11 cellular contexts compared by ENCODE assay signal in genomic region chr12:111413442-111414086, GRCh38. TPM values are rescaled to one million over a fixed set of nuclear protein-coding genes. Genes with fewer than 3 reads are reported as not detected.
DNase-seq lines count a peak whose midpoint lies in the region; ATAC-seq and TF ChIP-seq lines count a peak whose summit lies in the region.
"Had no signal": no experiment of that assay in that cellular context is flagged by ENCODE, and none has a peak within 500 bp of the region (broad histone marks: within the 10 kb centered on the region; RNA-seq: fewer than 3 reads in every experiment).

No MANE protein-coding gene starts in this region.

- H3K4me2 ChIP-seq in skeletal muscle satellite cell (ENCODE audit: low read length), result peak overlapping the region; percentile 60

- 67 to 76% methylated on average over 10 to 11 of the region's 12 CpGs for WGBS in esophagus squamous epithelium, 2 donors

- peak; percentile 48 for DNase-seq in DMS53 (lab: John Stamatoyannopoulos, UW)
- DNase-seq in DMS53 treated with DMSO at 0.1 percent for 48 hours (lab: John Stamatoyannopoulos, UW; ENCODE audit: unreplicated experiment), result no peak
- DNase-seq in RWPE1 (ENCODE audit: low spot score), result no peak
- DNase-seq in fibroblast of the aortic adventitia (ENCODE audit: low read depth), result peak; percentile 57
- no peak for DNase-seq in coronary artery (ENCODE audit: low spot score)
- no peak for DNase-seq in esophagus squamous epithelium (lab: John Stamatoyannopoulos, UW)
- DNase-seq: activated T-cell treated with anti-CD3 and anti-CD28 coated beads, Interleukin-2, amount 50 U/mL, for 4 hours; NCI-H1694 treated with DMSO at 0.1 percent for 48 hours had no signal

- H3K4me1 ChIP-seq in skeletal muscle satellite cell (ENCODE audit: control insufficient read depth, insufficient read depth, low read length), result peaks cover 64% of the 10 kb centered on the region
- H3K4me1 ChIP-seq in esophagus squamous epithelium, result peaks cover 29 to 56% (median 48%) of the 10 kb centered on the region in 3 donors

- TF ChIP-seq CTCF in RWPE1 (conservative IDR thresholded peaks at IDR 0.05; ENCODE audit: low read depth), result no peak
- TF ChIP-seq CTCF in fibroblast of the aortic adventitia (IDR thresholded peaks at IDR 0.05; ENCODE audit: insufficient read depth, low read length), result no peak
- no peak for TF ChIP-seq CTCF in coronary artery (IDR thresholded peaks at IDR 0.05)
- TF ChIP-seq CTCF in esophagus squamous epithelium (IDR thresholded peaks at IDR 0.05), result no peak

- CTCF ChIA-PET in RWPE1 (lab: Yijun Ruan, JAX), result interaction anchor here (0.6 to 2.7 kb wide), 6 partner anchors 17 to 996 kb away, joined by 3 to 16 read pairs (median 4); no protein-coding TSS in a partner anchor

- POLR2A ChIA-PET in RWPE1 (lab: Yijun Ruan, JAX; ENCODE audit: low non-redundant PET), result no interaction called here

- ATAC-seq in HG02973 (IDR thresholded peaks at IDR 0.05; ENCODE audit: unreplicated experiment), result no peak
- ATAC-seq: activated T-cell treated with anti-CD3 and anti-CD28 coated beads, Interleukin-2, amount 50 U/mL, for 4 hours had no signal

- H3K9me3 ChIP-seq in skeletal muscle satellite cell (replicated peaks; ENCODE audit: low read length) (no peaks in the 10 kb centered on the region), esophagus squamous epithelium (no peaks in the 10 kb centered on the region)

- intact Hi-C loops in esophagus squamous epithelium (cut with DNase I), result no loop called here

- H3K9ac ChIP-seq in skeletal muscle satellite cell (ENCODE audit: low read depth, low read length), result no peak overlapping the region

- H3K36me3 ChIP-seq in skeletal muscle satellite cell (ENCODE audit: insufficient read depth, low read length) (peaks cover 19% of the 10 kb centered on the region), esophagus squamous epithelium (peaks cover 0 to 7% (median 0%) of the 10 kb centered on the region in 3 donors)

- H3K4me3 ChIP-seq in fibroblast of the aortic adventitia (ENCODE audit: low read depth, low read length), result no peak overlapping the region
- no peak overlapping the region for H3K4me3 ChIP-seq in skeletal muscle satellite cell (ENCODE audit: low read length)
- no peak overlapping the region for H3K4me3 ChIP-seq in coronary artery
- no peak overlapping the region for H3K4me3 ChIP-seq in esophagus squamous epithelium

- TF ChIP-seq POLR2A in esophagus squamous epithelium (IDR thresholded peaks at IDR 0.05), result no peak

- H3K27ac ChIP-seq in RWPE1, result peak overlapping the region; percentile 25
- peak overlapping the region in 1 of 2 donors; percentile 24 for H3K27ac ChIP-seq in coronary artery
- peak overlapping the region in 2 of 4 donors; percentile 45 to 94 for H3K27ac ChIP-seq in esophagus squamous epithelium
- H3K27ac ChIP-seq: 22Rv1 had no signal

- H3K27me3 ChIP-seq in skeletal muscle satellite cell (ENCODE audit: control insufficient read depth, insufficient read depth, low read length), result no peaks in the 10 kb centered on the region
- H3K27me3 ChIP-seq in esophagus squamous epithelium, result peaks cover 0 to 18% (median 0%) of the 10 kb centered on the region in 4 donors

RNA-seq across cellular contexts. Expression of gene SH2B3, which starts 7.8 kb away (rescaled TPM):
- total RNA-seq in fibroblast of the aortic adventitia (ENCODE audit: low replicate concordance), result 20.2 and 27.8 TPM in 2 replicates
- 62.6 and 84.1 TPM in 2 replicates for total RNA-seq in skeletal muscle satellite cell (2012; rRNA removed)
- 10 to 100 TPM in 1 of 4 donors, 1 to 10 TPM in 3; 3.3 to 16.2 (median 5.6) TPM for total RNA-seq in esophagus squamous epithelium

RNA-seq across cellular contexts. Expression of gene PHETA1, which starts 44.7 kb away (rescaled TPM):
- total RNA-seq in fibroblast of the aortic adventitia (ENCODE audit: low replicate concordance), result 7.3 and 16.2 TPM in 2 replicates
- total RNA-seq in skeletal muscle satellite cell (2012; rRNA removed), result 7.0 and 9.4 TPM in 2 replicates
- 10 to 100 TPM in 1 of 4 donors, 1 to 10 TPM in 3; 6.9 to 29.9 (median 7.8) TPM for total RNA-seq in esophagus squamous epithelium

Comparison
In these comparisons a context has a peak if more than half of its experiments do, and no peak if none do; other contexts are left out.
1. DNase-seq: peak in DMS53 (single experiment) and fibroblast of the aortic adventitia (single experiment); none in DMS53 treated with DMSO at 0.1 percent for 48 hours (single experiment), RWPE1 (single experiment), coronary artery (single experiment) and esophagus squamous epithelium (single experiment).